In genomic region chr9:113530942-113531341, GRCh38 we compare ENCODE assay signal across 19 cellular contexts.
"Had no signal": no experiment of that assay in that cellular context is flagged by ENCODE, and none has a peak within 500 bp of the region (broad histone marks: within the 10 kb centered on the region; RNA-seq: fewer than 3 reads in every experiment).

No MANE protein-coding gene starts in this region.

- H3K4me3 Mint-ChIP-seq: brain; neural crest cell; T-helper 2 cell treated with Interferon-gamma antibody and Interleukin-4, amounts not matched to agents 5 μg/mL and 100 μg/mL, for 36 hours had no signal

- H3K27ac Mint-ChIP-seq: activated naive CD4-positive, alpha-beta T cell treated with anti-CD3 and anti-CD28 coated beads, Interleukin-2, amount 50 U/mL, for 72 hours; brain; T-helper 2 cell treated with Interferon-gamma antibody and Interleukin-4, amounts not matched to agents 5 μg/mL and 100 μg/mL, for 36 hours had no signal

- H3K27ac ChIP-seq: esophagus muscularis mucosa had no signal

- H3K36me3 Mint-ChIP-seq: brain had no signal

- H3K27me3 Mint-ChIP-seq: brain had no signal

- DNase-seq: activated CD4-positive, alpha-beta T cell treated with anti-CD3 and anti-CD28 coated beads for 1 hour; activated CD4-positive, alpha-beta T cell treated with anti-CD3 and anti-CD28 coated beads, Interleukin-2, amount 50 U/mL, for 1 hour; activated gamma-delta T cell treated with Interleukin-2 at 50 U/mL for 16 hours; activated T-cell treated with anti-CD3 and anti-CD28 coated beads, Interleukin-2, amount 50 U/mL, for 1 hour; aorta; caudate nucleus; effector memory CD4-positive, alpha-beta T cell; gastrocnemius medialis; head of caudate nucleus; hypothalamus; stimulated activated CD4-positive, alpha-beta T cell treated with anti-CD3 and anti-CD28 coated beads, Interleukin-2, amount 100 ng/mL, for 48 hours; stimulated activated CD8-positive, alpha-beta memory T cell treated with anti-CD3 and anti-CD28 coated beads, Interleukin-4, amount 100 ng/mL, for 48 hours; stimulated activated naive CD4-positive, alpha-beta T cell treated with Interleukin-2 at 50 U/mL for 16 hours had no signal

- H3K9me3 ChIP-seq: esophagus muscularis mucosa, gastrocnemius medialis, thoracic aorta had no signal

- H3K9me3 Mint-ChIP-seq: activated naive CD4-positive, alpha-beta T cell treated with anti-CD3 and anti-CD28 coated beads, Interleukin-2, amount 50 U/mL, for 72 hours; brain; neural crest cell; T-helper 2 cell treated with Interferon-gamma antibody and Interleukin-4, amounts not matched to agents 5 μg/mL and 100 μg/mL, for 36 hours had no signal

- H3K4me3 ChIP-seq: esophagus muscularis mucosa, gastrocnemius medialis, thoracic aorta had no signal

- H3K36me3 ChIP-seq: gastrocnemius medialis had no signal

- ATAC-seq: activated naive CD4-positive, alpha-beta T cell treated with anti-CD3 and anti-CD28 coated beads, Interleukin-2, amount 50 U/mL, for 72 hours; gastrocnemius medialis had no signal

- H3K27me3 ChIP-seq: esophagus muscularis mucosa, gastrocnemius medialis had no signal
